8 cellular contexts compared by ENCODE assay signal in genomic region chr13:110138700-110139036, GRCh38.
A peak's percentile ranks its signal among the peaks of the same experiment; 100 is the strongest.
DNase-seq lines count a peak whose midpoint lies in the region; ATAC-seq, FAIRE-seq and TF ChIP-seq lines count a peak whose summit lies in the region.

No MANE protein-coding gene starts in this region.

- H3K4me3 ChIP-seq in AG10803 (ENCODE audit: low read length): peak overlapping the region; percentile 68

- peak overlapping the region in 9 of 10 donors; percentile 8 to 52 (median 25) for H3K4me3 Mint-ChIP-seq in naive thymus-derived CD8-positive, alpha-beta T cell

- ATAC-seq in HG03571 (IDR thresholded peaks at IDR 0.05; ENCODE audit: unreplicated experiment) (peak; percentile 7), HG02571 (IDR thresholded peaks at IDR 0.05; ENCODE audit: unreplicated experiment) (no peak), GM19328 (IDR thresholded peaks at IDR 0.05; ENCODE audit: unreplicated experiment) (no peak)
- no peak for ATAC-seq in naive thymus-derived CD8-positive, alpha-beta T cell

- no peak for DNase-seq in AG10803 (ENCODE audit: low read depth)
- DNase-seq in dermis blood vessel endothelial cell: peak; percentile 27
- no peak for DNase-seq in naive thymus-derived CD8-positive, alpha-beta T cell
- no peak for DNase-seq in urothelium cell line (ENCODE audit: low spot score)
- no peak for DNase-seq in DMS79 (lab: John Stamatoyannopoulos, UW)

- peaks cover 2 to 18% (median 11%) of the 10 kb centered on the region in 9 donors for H3K9me3 Mint-ChIP-seq in naive thymus-derived CD8-positive, alpha-beta T cell

- H3K27me3 Mint-ChIP-seq in naive thymus-derived CD8-positive, alpha-beta T cell: peaks cover 13 to 55% (median 19%) of the 10 kb centered on the region in 5 donors

- H3K36me3 Mint-ChIP-seq in naive thymus-derived CD8-positive, alpha-beta T cell: peaks cover 0 to 6% (median 0%) of the 10 kb centered on the region in 3 donors

- peaks cover 6 to 13% (median 10%) of the 10 kb centered on the region in 4 donors for H3K4me1 Mint-ChIP-seq in naive thymus-derived CD8-positive, alpha-beta T cell

- POLR2A ChIA-PET in naive thymus-derived CD8-positive, alpha-beta T cell (lab: Charles Lee): no interaction called here

- FAIRE-seq in urothelium cell line (lab: Jason Lieb, UNC): no peak

- H3K27ac Mint-ChIP-seq in naive thymus-derived CD8-positive, alpha-beta T cell: no peak overlapping the region

- no peak for TF ChIP-seq CTCF in AG10803 (conservative IDR thresholded peaks at IDR 0.05; ENCODE audit: low read length)
